2 cellular contexts compared by ENCODE assay signal in the genomic region with DNA sequence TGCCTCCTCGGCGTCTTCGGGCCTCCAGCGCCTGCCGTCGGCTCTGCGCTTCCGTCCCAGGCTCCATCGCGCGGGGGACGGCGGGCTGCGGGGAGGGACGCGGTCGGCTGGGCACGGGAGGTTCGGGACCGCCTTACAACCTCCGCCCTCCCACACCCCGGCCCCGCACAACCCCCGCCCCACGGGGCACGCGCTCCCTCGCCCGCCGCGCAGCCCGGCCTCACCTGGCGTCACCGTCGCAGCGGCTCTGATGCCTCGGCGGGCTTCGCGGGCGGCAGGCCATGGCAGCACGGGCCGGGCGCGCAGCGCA.
TF ChIP-seq lines count a peak whose summit lies in the region.

No MANE protein-coding gene starts in this region.

TF ChIP-seq in H1, 55 proteins besides CTCF, POLR2A, EP300 and RAD21:
- TF ChIP-seq SIX5 (IDR thresholded peaks at IDR 0.05; ENCODE audit: low read depth, low read length), result no peak
- no peak for TF ChIP-seq SRF (IDR thresholded peaks at IDR 0.05; ENCODE audit: low read depth, low read length)
- TF ChIP-seq SUZ12 (IDR thresholded peaks at IDR 0.05; ENCODE audit: low read length), result peak; percentile 9; the same call in 1 of the 2 replicates
- TF ChIP-seq KDM1A (IDR thresholded peaks at IDR 0.05; ENCODE audit: borderline replicate concordance, low read length), result no peak
- TF ChIP-seq CREB1 (IDR thresholded peaks at IDR 0.05), result peak; percentile 51; the same call in 1 of the 2 replicates
- no peak for TF ChIP-seq CHD2 (IDR thresholded peaks at IDR 0.05; ENCODE audit: low read length)
- no peak for TF ChIP-seq ZNF274 (IDR thresholded peaks at IDR 0.05; ENCODE audit: borderline replicate concordance, extremely low read depth, low read length)
- TF ChIP-seq RBBP5 (IDR thresholded peaks at IDR 0.05; ENCODE audit: borderline replicate concordance, low read depth, low read length), result peak; percentile 64; the same call in 1 of the 2 replicates
- TF ChIP-seq CBX8 (IDR thresholded peaks at IDR 0.05; ENCODE audit: borderline replicate concordance, low read depth, low read length), result no peak
- TF ChIP-seq KDM4A (IDR thresholded peaks at IDR 0.05; ENCODE audit: low read depth, low read length, severe bottlenecking), result no peak
- TF ChIP-seq ASH2L (IDR thresholded peaks at IDR 0.05; ENCODE audit: low read length), result no peak
- no peak for TF ChIP-seq CTBP2 (IDR thresholded peaks at IDR 0.05; ENCODE audit: borderline replicate concordance, insufficient read depth, insufficient read length, low read length)
- no peak for TF ChIP-seq TAF1 (IDR thresholded peaks at IDR 0.05; ENCODE audit: low read depth, low read length)
- no peak for TF ChIP-seq HDAC2 (IDR thresholded peaks at IDR 0.05; ENCODE audit: borderline replicate concordance in 1 of 2, low read depth in 2 of 2, low read length in 2 of 2)
- TF ChIP-seq BCL11A (IDR thresholded peaks at IDR 0.05; ENCODE audit: low read depth in 2 of 2, low read length in 2 of 2), result no peak
TF ChIP-seq in H1: peak in this region for 3.

TF ChIP-seq in neural cell, 6 proteins besides CTCF, POLR2A, EP300 and RAD21:
- no peak for TF ChIP-seq TAF1 (IDR thresholded peaks at IDR 0.05; ENCODE audit: low read depth)
- TF ChIP-seq, protein P1, sequence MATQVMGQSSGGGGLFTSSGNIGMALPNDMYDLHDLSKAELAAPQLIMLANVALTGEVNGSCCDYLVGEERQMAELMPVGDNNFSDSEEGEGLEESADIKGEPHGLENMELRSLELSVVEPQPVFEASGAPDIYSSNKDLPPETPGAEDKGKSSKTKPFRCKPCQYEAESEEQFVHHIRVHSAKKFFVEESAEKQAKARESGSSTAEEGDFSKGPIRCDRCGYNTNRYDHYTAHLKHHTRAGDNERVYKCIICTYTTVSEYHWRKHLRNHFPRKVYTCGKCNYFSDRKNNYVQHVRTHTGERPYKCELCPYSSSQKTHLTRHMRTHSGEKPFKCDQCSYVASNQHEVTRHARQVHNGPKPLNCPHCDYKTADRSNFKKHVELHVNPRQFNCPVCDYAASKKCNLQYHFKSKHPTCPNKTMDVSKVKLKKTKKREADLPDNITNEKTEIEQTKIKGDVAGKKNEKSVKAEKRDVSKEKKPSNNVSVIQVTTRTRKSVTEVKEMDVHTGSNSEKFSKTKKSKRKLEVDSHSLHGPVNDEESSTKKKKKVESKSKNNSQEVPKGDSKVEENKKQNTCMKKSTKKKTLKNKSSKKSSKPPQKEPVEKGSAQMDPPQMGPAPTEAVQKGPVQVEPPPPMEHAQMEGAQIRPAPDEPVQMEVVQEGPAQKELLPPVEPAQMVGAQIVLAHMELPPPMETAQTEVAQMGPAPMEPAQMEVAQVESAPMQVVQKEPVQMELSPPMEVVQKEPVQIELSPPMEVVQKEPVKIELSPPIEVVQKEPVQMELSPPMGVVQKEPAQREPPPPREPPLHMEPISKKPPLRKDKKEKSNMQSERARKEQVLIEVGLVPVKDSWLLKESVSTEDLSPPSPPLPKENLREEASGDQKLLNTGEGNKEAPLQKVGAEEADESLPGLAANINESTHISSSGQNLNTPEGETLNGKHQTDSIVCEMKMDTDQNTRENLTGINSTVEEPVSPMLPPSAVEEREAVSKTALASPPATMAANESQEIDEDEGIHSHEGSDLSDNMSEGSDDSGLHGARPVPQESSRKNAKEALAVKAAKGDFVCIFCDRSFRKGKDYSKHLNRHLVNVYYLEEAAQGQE (IDR thresholded peaks at IDR 0.05; ENCODE audit: borderline replicate concordance), result peak; percentile 50
